In the genomic region with DNA sequence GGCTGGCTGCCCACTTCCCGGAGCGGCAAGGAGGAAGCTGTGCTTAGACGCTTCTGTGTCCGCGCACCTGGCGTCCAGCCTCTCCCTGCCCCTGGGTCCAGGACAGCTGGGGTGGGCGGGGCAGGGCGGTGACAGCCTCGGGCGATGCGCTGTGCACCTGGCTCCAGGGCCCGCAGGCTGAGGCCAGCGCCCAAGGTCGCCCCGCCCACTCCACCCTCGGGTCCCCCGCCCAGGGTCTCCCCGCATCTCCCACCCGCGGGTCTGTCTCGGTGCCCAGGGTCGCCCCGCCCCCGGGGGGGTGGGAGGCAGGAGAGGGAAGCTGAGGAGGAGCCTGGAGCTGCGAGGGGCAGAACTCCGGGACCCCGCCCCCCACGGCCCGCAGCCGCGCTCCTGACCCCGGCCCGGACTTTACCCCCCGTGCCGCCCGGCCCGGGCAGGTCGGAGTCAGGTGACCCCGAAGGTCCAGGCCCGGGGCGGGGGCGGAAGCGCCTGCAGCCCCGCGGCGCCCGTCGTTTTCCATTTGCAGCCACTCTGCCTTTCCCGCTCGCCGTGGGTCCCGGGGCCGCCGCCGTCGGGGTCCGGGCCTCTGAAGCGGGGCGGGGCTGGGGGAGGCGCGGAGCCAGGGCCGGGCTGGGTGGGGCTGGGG, we compare ENCODE assay signal across 8 cellular contexts. TPM values are rescaled to one million over a fixed set of nuclear protein-coding genes. Genes with fewer than 3 reads are reported as not detected.
DNase-seq lines count a peak whose midpoint lies in the region; ATAC-seq and TF ChIP-seq lines count a peak whose summit lies in the region.

A gene with protein sequence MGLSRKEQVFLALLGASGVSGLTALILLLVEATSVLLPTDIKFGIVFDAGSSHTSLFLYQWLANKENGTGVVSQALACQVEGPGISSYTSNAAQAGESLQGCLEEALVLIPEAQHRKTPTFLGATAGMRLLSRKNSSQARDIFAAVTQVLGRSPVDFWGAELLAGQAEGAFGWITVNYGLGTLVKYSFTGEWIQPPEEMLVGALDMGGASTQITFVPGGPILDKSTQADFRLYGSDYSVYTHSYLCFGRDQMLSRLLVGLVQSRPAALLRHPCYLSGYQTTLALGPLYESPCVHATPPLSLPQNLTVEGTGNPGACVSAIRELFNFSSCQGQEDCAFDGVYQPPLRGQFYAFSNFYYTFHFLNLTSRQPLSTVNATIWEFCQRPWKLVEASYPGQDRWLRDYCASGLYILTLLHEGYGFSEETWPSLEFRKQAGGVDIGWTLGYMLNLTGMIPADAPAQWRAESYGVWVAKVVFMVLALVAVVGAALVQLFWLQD (minus strand): TSS at position 69 of the 646 bp plus-strand sequence. CDS start 3,072 bp downstream, outside the sequence.

- TF ChIP-seq CTCF in coronary artery (IDR thresholded peaks at IDR 0.05) (no peak), mesothelial cell of epicardium (IDR thresholded peaks at IDR 0.05; ENCODE audit: unreplicated experiment) (no peak)

- ATAC-seq in GM21786 (IDR thresholded peaks at IDR 0.05; ENCODE audit: unreplicated experiment) (no peak), GM21423 (IDR thresholded peaks at IDR 0.05; ENCODE audit: unreplicated experiment) (no peak)

- H3K27ac ChIP-seq in coronary artery: no peak within 1 kb of the TSS

- H3K4me1 Mint-ChIP-seq in mesothelial cell of epicardium: peaks cover 7% of the 10 kb centered on the region

- no peaks in the 10 kb centered on the region for H3K36me3 Mint-ChIP-seq in mesothelial cell of epicardium

- no peaks in the 10 kb centered on the region for H3K9me3 Mint-ChIP-seq in mesothelial cell of epicardium

- H3K27ac Mint-ChIP-seq in mesothelial cell of epicardium: no peak within 1 kb of the TSS

- H3K4me3 Mint-ChIP-seq in mesothelial cell of epicardium: peak within 1 kb of the TSS; percentile 66

- H3K4me3 ChIP-seq in coronary artery: peak within 1 kb of the TSS; percentile 66

- H3K27me3 Mint-ChIP-seq in mesothelial cell of epicardium (ENCODE audit: low read depth): peaks cover 8% of the 10 kb centered on the region

- DNase-seq in NCI-H2171 (lab: John Stamatoyannopoulos, UW) (peak; percentile 22), NCI-H2171 treated with DMSO at 0.1 percent for 48 hours (lab: John Stamatoyannopoulos, UW) (no peak), NCI-H526 treated with DMSO at 0.1 percent for 48 hours (lab: John Stamatoyannopoulos, UW) (peak; percentile 46), coronary artery (ENCODE audit: low spot score) (no peak), mesothelial cell of epicardium (ENCODE audit: low spot score in 2 of 2, unreplicated experiment in 2 of 2) (peak in 1 of 2 experiments; percentile 30)
- no peak for DNase-seq in stimulated activated CD4-positive, alpha-beta T cell treated with anti-CD3 and anti-CD28 coated beads, Interleukin-4, amount 100 ng/mL, for 1 hour

RNA-seq across cellular contexts. Expression of the gene that starts here (rescaled TPM):
- 1.4 to 1.7 TPM (median 1.6 TPM) in 3 replicates for total RNA-seq in mesothelial cell of epicardium

Comparison
In these comparisons a context has a peak if more than half of its experiments do, and no peak if none do; other contexts are left out.
1. DNase-seq: peak in NCI-H2171 (single experiment) and NCI-H526 treated with DMSO at 0.1 percent for 48 hours (single experiment); none in NCI-H2171 treated with DMSO at 0.1 percent for 48 hours (single experiment), coronary artery (single experiment) and stimulated activated CD4-positive, alpha-beta T cell treated with anti-CD3 and anti-CD28 coated beads, Interleukin-4, amount 100 ng/mL, for 1 hour (single experiment).